ENCODE assay signal across 3 cellular contexts in the genomic region with DNA sequence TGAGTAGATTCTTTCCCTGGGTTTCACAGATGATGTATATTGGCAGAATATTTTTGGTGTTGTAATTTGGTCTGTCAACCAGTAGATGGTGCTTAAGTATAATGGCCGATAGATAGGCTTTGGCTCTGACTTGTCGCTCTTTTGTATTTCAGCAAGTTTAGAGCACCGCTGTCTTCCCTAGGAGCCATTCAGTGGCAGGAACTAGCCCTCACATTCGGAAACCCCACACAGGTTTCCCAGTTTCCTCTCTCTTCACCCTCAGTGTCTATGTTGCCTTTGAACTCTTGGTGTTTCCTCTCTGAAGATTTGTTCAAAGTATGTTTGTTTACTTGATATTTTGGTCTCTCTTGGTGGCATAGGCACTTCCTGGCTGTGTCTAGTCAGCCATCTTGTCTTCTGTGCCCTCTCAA.
TF ChIP-seq lines count a peak whose summit lies in the region.

No MANE protein-coding gene starts in this region.

TF ChIP-seq in SK-N-SH, 30 proteins besides CTCF, POLR2A, EP300 and RAD21 (continued from another document):
- TF ChIP-seq, protein P1, sequence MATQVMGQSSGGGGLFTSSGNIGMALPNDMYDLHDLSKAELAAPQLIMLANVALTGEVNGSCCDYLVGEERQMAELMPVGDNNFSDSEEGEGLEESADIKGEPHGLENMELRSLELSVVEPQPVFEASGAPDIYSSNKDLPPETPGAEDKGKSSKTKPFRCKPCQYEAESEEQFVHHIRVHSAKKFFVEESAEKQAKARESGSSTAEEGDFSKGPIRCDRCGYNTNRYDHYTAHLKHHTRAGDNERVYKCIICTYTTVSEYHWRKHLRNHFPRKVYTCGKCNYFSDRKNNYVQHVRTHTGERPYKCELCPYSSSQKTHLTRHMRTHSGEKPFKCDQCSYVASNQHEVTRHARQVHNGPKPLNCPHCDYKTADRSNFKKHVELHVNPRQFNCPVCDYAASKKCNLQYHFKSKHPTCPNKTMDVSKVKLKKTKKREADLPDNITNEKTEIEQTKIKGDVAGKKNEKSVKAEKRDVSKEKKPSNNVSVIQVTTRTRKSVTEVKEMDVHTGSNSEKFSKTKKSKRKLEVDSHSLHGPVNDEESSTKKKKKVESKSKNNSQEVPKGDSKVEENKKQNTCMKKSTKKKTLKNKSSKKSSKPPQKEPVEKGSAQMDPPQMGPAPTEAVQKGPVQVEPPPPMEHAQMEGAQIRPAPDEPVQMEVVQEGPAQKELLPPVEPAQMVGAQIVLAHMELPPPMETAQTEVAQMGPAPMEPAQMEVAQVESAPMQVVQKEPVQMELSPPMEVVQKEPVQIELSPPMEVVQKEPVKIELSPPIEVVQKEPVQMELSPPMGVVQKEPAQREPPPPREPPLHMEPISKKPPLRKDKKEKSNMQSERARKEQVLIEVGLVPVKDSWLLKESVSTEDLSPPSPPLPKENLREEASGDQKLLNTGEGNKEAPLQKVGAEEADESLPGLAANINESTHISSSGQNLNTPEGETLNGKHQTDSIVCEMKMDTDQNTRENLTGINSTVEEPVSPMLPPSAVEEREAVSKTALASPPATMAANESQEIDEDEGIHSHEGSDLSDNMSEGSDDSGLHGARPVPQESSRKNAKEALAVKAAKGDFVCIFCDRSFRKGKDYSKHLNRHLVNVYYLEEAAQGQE (IDR thresholded peaks at IDR 0.05; ENCODE audit: low read depth, low read length) = no peak
- TF ChIP-seq TAF1 (IDR thresholded peaks at IDR 0.05; ENCODE audit: borderline replicate concordance, low read depth, low read length) = no peak
- TF ChIP-seq SIN3A (IDR thresholded peaks at IDR 0.05; ENCODE audit: borderline replicate concordance, low read depth, low read length) = no peak
- TF ChIP-seq ELF1 (IDR thresholded peaks at IDR 0.05) = no peak
- no peak for TF ChIP-seq SMC3 (IDR thresholded peaks at IDR 0.05; ENCODE audit: low read depth, low read length)
- no peak for TF ChIP-seq GATA2 (CRISPR knock-in tag; IDR thresholded peaks at IDR 0.05)
- TF ChIP-seq RCOR1 (IDR thresholded peaks at IDR 0.05; ENCODE audit: low read length) = no peak
- no peak for TF ChIP-seq YY1 (IDR thresholded peaks at IDR 0.05; ENCODE audit: low read depth)
- no peak for TF ChIP-seq FOXJ3 (CRISPR knock-in tag; IDR thresholded peaks at IDR 0.05)
- no peak for TF ChIP-seq CHD2 (IDR thresholded peaks at IDR 0.05; ENCODE audit: low read length, partially characterized antibody)
- TF ChIP-seq NRF1 (IDR thresholded peaks at IDR 0.05; ENCODE audit: low read depth, low read length) = no peak
- no peak for TF ChIP-seq RFX5 (IDR thresholded peaks at IDR 0.05; ENCODE audit: low read length)

TF ChIP-seq in SK-N-SH treated with all-trans-retinoic acid at 6 μM for 48 hours, 23 proteins besides CTCF, POLR2A, EP300 and RAD21 (continued from another document):
- TF ChIP-seq, protein P2, sequence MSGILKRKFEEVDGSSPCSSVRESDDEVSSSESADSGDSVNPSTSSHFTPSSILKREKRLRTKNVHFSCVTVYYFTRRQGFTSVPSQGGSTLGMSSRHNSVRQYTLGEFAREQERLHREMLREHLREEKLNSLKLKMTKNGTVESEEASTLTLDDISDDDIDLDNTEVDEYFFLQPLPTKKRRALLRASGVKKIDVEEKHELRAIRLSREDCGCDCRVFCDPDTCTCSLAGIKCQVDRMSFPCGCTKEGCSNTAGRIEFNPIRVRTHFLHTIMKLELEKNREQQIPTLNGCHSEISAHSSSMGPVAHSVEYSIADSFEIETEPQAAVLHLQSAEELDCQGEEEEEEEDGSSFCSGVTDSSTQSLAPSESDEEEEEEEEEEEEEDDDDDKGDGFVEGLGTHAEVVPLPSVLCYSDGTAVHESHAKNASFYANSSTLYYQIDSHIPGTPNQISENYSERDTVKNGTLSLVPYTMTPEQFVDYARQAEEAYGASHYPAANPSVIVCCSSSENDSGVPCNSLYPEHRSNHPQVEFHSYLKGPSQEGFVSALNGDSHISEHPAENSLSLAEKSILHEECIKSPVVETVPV (CRISPR knock-in tag; IDR thresholded peaks at IDR 0.05) = no peak
- TF ChIP-seq ZNF70 (CRISPR knock-in tag; IDR thresholded peaks at IDR 0.05) (no peak), GLIS3 (CRISPR knock-in tag; IDR thresholded peaks at IDR 0.05) (no peak), TOX (CRISPR knock-in tag; IDR thresholded peaks at IDR 0.05; ENCODE audit: borderline replicate concordance) (no peak), ISL1 (CRISPR knock-in tag; IDR thresholded peaks at IDR 0.05) (no peak), ZNF8 (CRISPR knock-in tag; IDR thresholded peaks at IDR 0.05) (no peak), CSDC2 (CRISPR knock-in tag; IDR thresholded peaks at IDR 0.05) (no peak), PPARA (CRISPR knock-in tag; IDR thresholded peaks at IDR 0.05; ENCODE audit: borderline replicate concordance) (no peak), RARB (CRISPR knock-in tag; IDR thresholded peaks at IDR 0.05) (no peak)
- TF ChIP-seq, protein P3, sequence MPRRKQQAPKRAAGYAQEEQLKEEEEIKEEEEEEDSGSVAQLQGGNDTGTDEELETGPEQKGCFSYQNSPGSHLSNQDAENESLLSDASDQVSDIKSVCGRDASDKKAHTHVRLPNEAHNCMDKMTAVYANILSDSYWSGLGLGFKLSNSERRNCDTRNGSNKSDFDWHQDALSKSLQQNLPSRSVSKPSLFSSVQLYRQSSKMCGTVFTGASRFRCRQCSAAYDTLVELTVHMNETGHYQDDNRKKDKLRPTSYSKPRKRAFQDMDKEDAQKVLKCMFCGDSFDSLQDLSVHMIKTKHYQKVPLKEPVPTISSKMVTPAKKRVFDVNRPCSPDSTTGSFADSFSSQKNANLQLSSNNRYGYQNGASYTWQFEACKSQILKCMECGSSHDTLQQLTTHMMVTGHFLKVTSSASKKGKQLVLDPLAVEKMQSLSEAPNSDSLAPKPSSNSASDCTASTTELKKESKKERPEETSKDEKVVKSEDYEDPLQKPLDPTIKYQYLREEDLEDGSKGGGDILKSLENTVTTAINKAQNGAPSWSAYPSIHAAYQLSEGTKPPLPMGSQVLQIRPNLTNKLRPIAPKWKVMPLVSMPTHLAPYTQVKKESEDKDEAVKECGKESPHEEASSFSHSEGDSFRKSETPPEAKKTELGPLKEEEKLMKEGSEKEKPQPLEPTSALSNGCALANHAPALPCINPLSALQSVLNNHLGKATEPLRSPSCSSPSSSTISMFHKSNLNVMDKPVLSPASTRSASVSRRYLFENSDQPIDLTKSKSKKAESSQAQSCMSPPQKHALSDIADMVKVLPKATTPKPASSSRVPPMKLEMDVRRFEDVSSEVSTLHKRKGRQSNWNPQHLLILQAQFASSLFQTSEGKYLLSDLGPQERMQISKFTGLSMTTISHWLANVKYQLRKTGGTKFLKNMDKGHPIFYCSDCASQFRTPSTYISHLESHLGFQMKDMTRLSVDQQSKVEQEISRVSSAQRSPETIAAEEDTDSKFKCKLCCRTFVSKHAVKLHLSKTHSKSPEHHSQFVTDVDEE (CRISPR knock-in tag; IDR thresholded peaks at IDR 0.05) = no peak
- TF ChIP-seq, protein P4, sequence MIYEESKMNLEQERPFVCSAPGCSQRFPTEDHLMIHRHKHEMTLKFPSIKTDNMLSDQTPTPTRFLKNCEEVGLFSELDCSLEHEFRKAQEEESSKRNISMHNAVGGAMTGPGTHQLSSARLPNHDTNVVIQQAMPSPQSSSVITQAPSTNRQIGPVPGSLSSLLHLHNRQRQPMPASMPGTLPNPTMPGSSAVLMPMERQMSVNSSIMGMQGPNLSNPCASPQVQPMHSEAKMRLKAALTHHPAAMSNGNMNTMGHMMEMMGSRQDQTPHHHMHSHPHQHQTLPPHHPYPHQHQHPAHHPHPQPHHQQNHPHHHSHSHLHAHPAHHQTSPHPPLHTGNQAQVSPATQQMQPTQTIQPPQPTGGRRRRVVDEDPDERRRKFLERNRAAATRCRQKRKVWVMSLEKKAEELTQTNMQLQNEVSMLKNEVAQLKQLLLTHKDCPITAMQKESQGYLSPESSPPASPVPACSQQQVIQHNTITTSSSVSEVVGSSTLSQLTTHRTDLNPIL (CRISPR knock-in tag; IDR thresholded peaks at IDR 0.05; ENCODE audit: low read depth) = no peak

TF ChIP-seq in K562, 482 proteins besides CTCF, POLR2A, EP300 and RAD21 (continued from another document and continues in another):
- TF ChIP-seq, protein P5, sequence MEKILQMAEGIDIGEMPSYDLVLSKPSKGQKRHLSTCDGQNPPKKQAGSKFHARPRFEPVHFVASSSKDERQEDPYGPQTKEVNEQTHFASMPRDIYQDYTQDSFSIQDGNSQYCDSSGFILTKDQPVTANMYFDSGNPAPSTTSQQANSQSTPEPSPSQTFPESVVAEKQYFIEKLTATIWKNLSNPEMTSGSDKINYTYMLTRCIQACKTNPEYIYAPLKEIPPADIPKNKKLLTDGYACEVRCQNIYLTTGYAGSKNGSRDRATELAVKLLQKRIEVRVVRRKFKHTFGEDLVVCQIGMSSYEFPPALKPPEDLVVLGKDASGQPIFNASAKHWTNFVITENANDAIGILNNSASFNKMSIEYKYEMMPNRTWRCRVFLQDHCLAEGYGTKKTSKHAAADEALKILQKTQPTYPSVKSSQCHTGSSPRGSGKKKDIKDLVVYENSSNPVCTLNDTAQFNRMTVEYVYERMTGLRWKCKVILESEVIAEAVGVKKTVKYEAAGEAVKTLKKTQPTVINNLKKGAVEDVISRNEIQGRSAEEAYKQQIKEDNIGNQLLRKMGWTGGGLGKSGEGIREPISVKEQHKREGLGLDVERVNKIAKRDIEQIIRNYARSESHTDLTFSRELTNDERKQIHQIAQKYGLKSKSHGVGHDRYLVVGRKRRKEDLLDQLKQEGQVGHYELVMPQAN (IDR thresholded peaks at IDR 0.05; ENCODE audit: borderline replicate concordance) = no peak
- TF ChIP-seq SMAD1 (IDR thresholded peaks at IDR 0.05; ENCODE audit: low read depth, low read length, partially characterized antibody) (no peak), KDM2B (CRISPR knock-in tag; IDR thresholded peaks at IDR 0.05) (no peak), PCBP1 (IDR thresholded peaks at IDR 0.05; ENCODE audit: low read depth, low read length, poor library complexity, severe bottlenecking) (no peak), HCFC1 (IDR thresholded peaks at IDR 0.05; ENCODE audit: low read depth, low read length) (no peak), ILF3 (IDR thresholded peaks at IDR 0.05; ENCODE audit: borderline replicate concordance) (no peak), CBFA2T3 (IDR thresholded peaks at IDR 0.05) (no peak), U2AF1 (optimal IDR thresholded peaks at IDR 0.05; ENCODE audit: low read depth, low read length) (no peak), ZNF79 (CRISPR knock-in tag; IDR thresholded peaks at IDR 0.05; ENCODE audit: low read depth) (no peak), BRF1 (IDR thresholded peaks at IDR 0.05; ENCODE audit: borderline replicate concordance, extremely low read depth, insufficient read length) (no peak), PCBP2 (IDR thresholded peaks at IDR 0.05; ENCODE audit: low read depth, low read length, poor library complexity, severe bottlenecking) (no peak), NFYB (IDR thresholded peaks at IDR 0.05; ENCODE audit: extremely low read depth, insufficient read length) (no peak)
- TF ChIP-seq, protein P6, sequence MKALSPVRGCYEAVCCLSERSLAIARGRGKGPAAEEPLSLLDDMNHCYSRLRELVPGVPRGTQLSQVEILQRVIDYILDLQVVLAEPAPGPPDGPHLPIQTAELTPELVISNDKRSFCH (CRISPR knock-in tag; IDR thresholded peaks at IDR 0.05) = no peak
- TF ChIP-seq, protein P6 (tag; IDR thresholded peaks at IDR 0.05) = no peak
